In the genomic region with DNA sequence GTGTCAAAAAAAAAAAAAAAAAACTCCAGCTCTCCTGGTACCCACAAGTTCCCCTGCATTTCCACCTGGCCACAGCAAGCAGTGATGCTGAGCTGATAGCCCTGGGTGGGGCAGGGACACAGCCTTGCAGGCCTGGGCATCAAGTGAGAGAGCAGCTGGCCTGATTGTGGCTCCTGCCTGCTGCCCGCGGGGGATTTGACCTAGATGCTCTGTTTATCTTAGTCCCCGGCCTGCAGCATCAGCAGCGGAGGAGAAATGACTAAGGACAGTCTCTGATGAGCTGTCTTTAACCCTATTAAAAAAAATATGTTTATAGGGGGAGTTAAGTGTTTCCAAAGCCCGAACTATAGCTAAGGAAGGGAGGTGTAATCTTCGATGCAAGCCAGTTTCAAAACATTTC, we compare ENCODE assay signal across 21 cellular contexts.
A peak's percentile ranks its signal among the peaks of the same experiment; 100 is the strongest.
DNase-seq lines count a peak whose midpoint lies in the region; ATAC-seq lines count a peak whose summit lies in the region.
"Had no signal": no experiment of that assay in that cellular context is flagged by ENCODE, and none has a peak within 500 bp of the region (broad histone marks: within the 10 kb centered on the region; RNA-seq: fewer than 3 reads in every experiment).

No MANE protein-coding gene starts in this region.

- H3K36me3 Mint-ChIP-seq in effector memory CD8-positive, alpha-beta T cell (ENCODE audit: insufficient read depth): no peaks in the 10 kb centered on the region
- no peaks in the 10 kb centered on the region for H3K36me3 Mint-ChIP-seq in stimulated activated effector memory CD8-positive, alpha-beta T cell treated with anti-CD3 and anti-CD28 coated beads, Interleukin-12 subunit alpha, Interleukin-12 subunit beta, amount 100 ng/mL, for 72 hours
- H3K36me3 Mint-ChIP-seq: CD14-positive monocyte had no signal

- peak; percentile 76 for DNase-seq in ELR (ENCODE audit: low read depth)
- DNase-seq in NCI-H146 (lab: John Stamatoyannopoulos, UW): peak; percentile 91
- DNase-seq in effector memory CD8-positive, alpha-beta T cell: no peak
- no peak for DNase-seq in stimulated activated effector memory CD8-positive, alpha-beta T cell treated with anti-CD3 and anti-CD28 coated beads, Interleukin-12 subunit alpha, Interleukin-12 subunit beta, amount 100 ng/mL, for 72 hours (ENCODE audit: low spot score in 2 of 2)
- DNase-seq in activated CD4-positive, alpha-beta T cell treated with anti-CD3 and anti-CD28 coated beads, Interleukin-2, amount 50 U/mL, for 1 hour: no peak
- no peak for DNase-seq in DMS114 treated with DMSO at 0.1 percent for 48 hours (lab: John Stamatoyannopoulos, UW; ENCODE audit: unreplicated experiment)
- DNase-seq: activated CD4-positive, alpha-beta T cell treated with anti-CD3 and anti-CD28 coated beads, Interleukin-2, amount 50 U/mL, for 48 hours; activated CD4-positive, CD25-positive, alpha-beta regulatory T cell; activated T-cell treated with anti-CD3 and anti-CD28 coated beads, Interleukin-2, amount 50 U/mL, for 48 hours; Calu3; H7; kidney; left ventricle myocardium superior; naive B cell; NCI-H1417 treated with DMSO at 0.1 percent for 48 hours; NCI-H2081 treated with DMSO at 0.1 percent for 48 hours; NCI-H748 treated with DMSO at 0.1 percent for 48 hours; right lobe of liver; stimulated activated CD4-positive, alpha-beta T cell treated with anti-CD3 and anti-CD28 coated beads, Interleukin-4, amount 100 ng/mL, for 24 hours had no signal

- H3K4me3 Mint-ChIP-seq in effector memory CD8-positive, alpha-beta T cell: no peak overlapping the region
- no peak overlapping the region for H3K4me3 Mint-ChIP-seq in stimulated activated effector memory CD8-positive, alpha-beta T cell treated with anti-CD3 and anti-CD28 coated beads, Interleukin-12 subunit alpha, Interleukin-12 subunit beta, amount 100 ng/mL, for 72 hours
- H3K4me3 Mint-ChIP-seq: CD14-positive monocyte, naive B cell had no signal

- peak; percentile 39 for ATAC-seq in effector memory CD8-positive, alpha-beta T cell (replicated peaks)
- peak; percentile 31 for ATAC-seq in stimulated activated effector memory CD8-positive, alpha-beta T cell treated with anti-CD3 and anti-CD28 coated beads, Interleukin-12 subunit alpha, Interleukin-12 subunit beta, amount 100 ng/mL, for 72 hours
- no peak for ATAC-seq in GM21786 (IDR thresholded peaks at IDR 0.05; ENCODE audit: unreplicated experiment)
- ATAC-seq: left ventricle myocardium superior, right lobe of liver had no signal

- H3K27me3 Mint-ChIP-seq in effector memory CD8-positive, alpha-beta T cell: peaks cover 14 to 27% of the 10 kb centered on the region in 2 donors
- H3K27me3 Mint-ChIP-seq: naive B cell had no signal

- H3K4me1 Mint-ChIP-seq in effector memory CD8-positive, alpha-beta T cell (ENCODE audit: low read depth in 2 of 2): peaks cover 14 to 18% of the 10 kb centered on the region in 2 donors
- H3K4me1 Mint-ChIP-seq in stimulated activated effector memory CD8-positive, alpha-beta T cell treated with anti-CD3 and anti-CD28 coated beads, Interleukin-12 subunit alpha, Interleukin-12 subunit beta, amount 100 ng/mL, for 72 hours: peaks cover 27% of the 10 kb centered on the region

- no peaks in the 10 kb centered on the region for H3K9me3 Mint-ChIP-seq in effector memory CD8-positive, alpha-beta T cell
- H3K9me3 Mint-ChIP-seq in stimulated activated effector memory CD8-positive, alpha-beta T cell treated with anti-CD3 and anti-CD28 coated beads, Interleukin-12 subunit alpha, Interleukin-12 subunit beta, amount 100 ng/mL, for 72 hours: no peaks in the 10 kb centered on the region
- H3K9me3 Mint-ChIP-seq: CD14-positive monocyte had no signal

- no peak overlapping the region for H3K27ac Mint-ChIP-seq in effector memory CD8-positive, alpha-beta T cell
- H3K27ac Mint-ChIP-seq in stimulated activated effector memory CD8-positive, alpha-beta T cell treated with anti-CD3 and anti-CD28 coated beads, Interleukin-12 subunit alpha, Interleukin-12 subunit beta, amount 100 ng/mL, for 72 hours: no peak overlapping the region
- H3K27ac Mint-ChIP-seq: CD14-positive monocyte had no signal

Comparison
In these comparisons a context has a peak if more than half of its experiments do, and no peak if none do; other contexts are left out.
1. DNase-seq: peak in ELR (single experiment) and NCI-H146 (single experiment); none in effector memory CD8-positive, alpha-beta T cell (0 of 3), stimulated activated effector memory CD8-positive, alpha-beta T cell treated with anti-CD3 and anti-CD28 coated beads, Interleukin-12 subunit alpha, Interleukin-12 subunit beta, amount 100 ng/mL, for 72 hours (0 of 2), activated CD4-positive, alpha-beta T cell treated with anti-CD3 and anti-CD28 coated beads, Interleukin-2, amount 50 U/mL, for 1 hour (single experiment) and DMS114 treated with DMSO at 0.1 percent for 48 hours (single experiment).